ENCODE assay signal across 28 cellular contexts in the genomic region with DNA sequence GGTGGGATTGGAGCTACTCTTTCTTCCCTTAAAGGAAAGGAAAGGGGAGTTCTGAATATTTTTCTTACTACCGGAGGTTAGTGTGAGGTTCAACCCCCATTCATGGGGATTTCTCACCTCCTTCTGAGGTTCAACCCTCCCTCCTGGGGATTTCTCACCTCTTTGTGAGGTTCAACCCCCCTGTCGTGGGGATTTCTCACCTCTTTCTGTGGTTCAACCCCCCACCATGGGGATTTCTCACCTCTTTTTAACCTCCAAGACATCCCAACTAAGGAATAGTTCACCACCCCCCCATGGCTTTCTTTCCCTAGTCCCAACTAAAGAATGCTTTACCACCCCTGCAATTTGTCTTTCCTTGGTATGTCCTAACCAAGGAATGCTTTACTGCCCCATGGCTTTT.
"Had no signal": no experiment of that assay in that cellular context is flagged by ENCODE, and none has a peak within 500 bp of the region (broad histone marks: within the 10 kb centered on the region; RNA-seq: fewer than 3 reads in every experiment).

No MANE protein-coding gene starts in this region.

- H3K9me3 Mint-ChIP-seq: type B pancreatic cell had no signal

- ATAC-seq: effector memory CD8-positive, alpha-beta T cell; left lobe of liver; mucosa of descending colon; natural killer cell treated with Interleukin-12 subunit alpha and Interleukin-12 subunit beta and Interleukin-15 and Interleukin-18, amount 100 ng/mL, for 72 hours; pancreas; sciatic nerve had no signal

- H3K27ac ChIP-seq: neutrophil, pancreas, right atrium auricular region, stomach, thyroid gland had no signal

- H3K4me2 ChIP-seq: smooth muscle cell had no signal

- H3K4me1 Mint-ChIP-seq: memory B cell had no signal

- H3K4me3 ChIP-seq: lung, mucosa of descending colon, pancreas, right atrium auricular region, smooth muscle cell, stomach, thyroid gland had no signal

- H3K36me3 Mint-ChIP-seq: immature natural killer cell; memory B cell; mesothelial cell of epicardium; naive B cell; natural killer cell treated with Interleukin-12 subunit alpha and Interleukin-12 subunit beta and Interleukin-15 and Interleukin-18, amount 100 ng/mL, for 72 hours; type B pancreatic cell had no signal

- H3K4me1 ChIP-seq: pancreas, right atrium auricular region, stomach, thyroid gland had no signal

- H3K9me3 ChIP-seq: neutrophil, pancreas, right atrium auricular region, stomach, thyroid gland had no signal

- H3K27me3 ChIP-seq: neutrophil, pancreas, right atrium auricular region, stomach, thyroid gland had no signal

- H3K27me3 Mint-ChIP-seq: effector memory CD8-positive, alpha-beta T cell; memory B cell; natural killer cell treated with Interleukin-12 subunit alpha and Interleukin-12 subunit beta and Interleukin-15 and Interleukin-18, amount 100 ng/mL, for 72 hours; progenitor cell of endocrine pancreas; type B pancreatic cell had no signal

- H3K4me3 Mint-ChIP-seq: effector memory CD8-positive, alpha-beta T cell; memory B cell; mesothelial cell of epicardium; naive B cell; natural killer cell treated with Interleukin-12 subunit alpha and Interleukin-12 subunit beta and Interleukin-15 and Interleukin-18, amount 100 ng/mL, for 72 hours; neural crest cell; type B pancreatic cell had no signal

- FAIRE-seq: frontal cortex, keratinocyte, pancreas had no signal

- H3K36me3 ChIP-seq: neutrophil, pancreas, right atrium auricular region, stomach, thyroid gland had no signal

- H3K27ac Mint-ChIP-seq: effector memory CD8-positive, alpha-beta T cell; memory B cell; mesothelial cell of epicardium; progenitor cell of endocrine pancreas; type B pancreatic cell had no signal

- DNase-seq: cortex of kidney; effector memory CD8-positive, alpha-beta T cell; hypothalamus; immature natural killer cell; mucosa of descending colon; naive B cell; pancreas; stimulated activated CD4-positive, alpha-beta T cell treated with anti-CD3 and anti-CD28 coated beads, Interleukin-12 subunit alpha, Interleukin-12 subunit beta, amount 100 ng/mL, for 4 hours; stimulated activated CD4-positive, alpha-beta T cell treated with anti-CD3 and anti-CD28 coated beads, Interleukin-1b, Interleukin-23, amount 100 ng/mL, for 48 hours; stimulated activated CD4-positive, alpha-beta T cell treated with anti-CD3 and anti-CD28 coated beads, Interleukin-4, amount 100 ng/mL, for 1 hour; stimulated activated CD8-positive, alpha-beta memory T cell treated with anti-CD3 and anti-CD28 coated beads, Interleukin-4, amount 100 ng/mL, for 48 hours; stimulated activated naive CD4-positive, alpha-beta T cell treated with Interleukin-2 at 50 U/mL for 16 hours; stomach; thyroid gland had no signal
